In the genomic region with DNA sequence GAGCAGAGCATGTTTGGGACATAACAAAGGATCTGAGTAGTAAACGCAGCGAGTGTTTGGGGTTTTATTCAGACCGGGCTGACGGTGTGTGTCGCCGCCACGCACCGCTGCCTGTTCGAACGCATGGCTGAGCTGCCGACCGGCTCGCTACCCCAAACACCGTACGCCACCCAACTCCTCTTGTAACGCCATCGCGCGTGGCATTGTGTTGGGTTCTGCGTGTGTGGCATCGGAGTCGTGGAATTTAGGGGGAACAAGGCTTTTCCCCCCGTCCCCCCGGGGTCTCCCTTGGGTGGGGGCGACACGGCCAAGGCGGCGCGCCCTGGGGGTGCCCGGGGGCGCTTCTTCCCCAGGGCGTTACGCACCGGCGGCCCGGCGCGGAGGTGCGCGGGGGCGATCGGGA, we compare ENCODE assay signal across 8 cellular contexts. TPM values are rescaled to one million over a fixed set of nuclear protein-coding genes. Genes with fewer than 3 reads are reported as not detected.
DNase-seq lines count a peak whose midpoint lies in the region; ATAC-seq, FAIRE-seq and TF ChIP-seq lines count a peak whose summit lies in the region.

No MANE protein-coding gene starts in this region.

- peak; percentile 35 for ATAC-seq in GM21786 (IDR thresholded peaks at IDR 0.05; ENCODE audit: unreplicated experiment)

- FAIRE-seq in GM12892 (lab: Jason Lieb, UNC): peak; percentile 73
- FAIRE-seq in RCC 7860 (lab: Jason Lieb, UNC): peak; percentile 58

- H3K27me3 ChIP-seq in neuron (ENCODE audit: insufficient read depth, low read length): no peaks in the 10 kb centered on the region

- no peak for TF ChIP-seq CTCF in epithelial cell of proximal tubule (conservative IDR thresholded peaks at IDR 0.05; ENCODE audit: low read depth, low read length)

- H3K9me3 ChIP-seq in neuron (ENCODE audit: low read length): no peaks in the 10 kb centered on the region

- TF ChIP-seq POLR2A in GM12892 (IDR thresholded peaks at IDR 0.05; ENCODE audit: low read depth, low read length): no peak

- no peaks in the 10 kb centered on the region for H3K36me3 ChIP-seq in neuron (ENCODE audit: insufficient read depth, low read length)

- peak overlapping the region; percentile 77 for H3K4me3 ChIP-seq in epithelial cell of proximal tubule (ENCODE audit: low read depth, low read length)
- H3K4me3 ChIP-seq in neuron (ENCODE audit: low read length): peak overlapping the region; percentile 72

- DNase-seq in GM12892 (ENCODE audit: insufficient read length) (no peak), RCC 7860 (ENCODE audit: low spot score) (peak; percentile 60), epithelial cell of proximal tubule (ENCODE audit: low read depth) (no peak), globus pallidus (ENCODE audit: low spot score) (no peak), dedifferentiated amniotic fluid mesenchymal stem cell (ENCODE audit: extremely low spot score) (no peak)
- no peak for DNase-seq in stimulated activated CD4-positive, alpha-beta T cell treated with anti-CD3 and anti-CD28 coated beads, Interleukin-12 subunit alpha, Interleukin-12 subunit beta, amount 100 ng/mL, for 4 hours

- peaks cover 47% of the 10 kb centered on the region for H3K4me1 ChIP-seq in neuron (ENCODE audit: insufficient read depth, low read length)

- peak overlapping the region; percentile 70 for H2AFZ ChIP-seq in neuron (ENCODE audit: low read depth, low read length)

RNA-seq across cellular contexts. Expression of a gene that starts 0.5 kb away (rescaled TPM):
- 1.1 TPM for polyA plus RNA-seq in GM12892 (2012; ENCODE audit: missing spikeins)
- total RNA-seq in epithelial cell of proximal tubule: 30.4 and 36.5 TPM in 2 replicates
